Comparison of ENCODE assay signal across 13 cellular contexts in genomic region chr4:47315346-47315745, GRCh38.
DNase-seq lines count a peak whose midpoint lies in the region; ATAC-seq, FAIRE-seq and TF ChIP-seq lines count a peak whose summit lies in the region.
"Had no signal": no experiment of that assay in that cellular context is flagged by ENCODE, and none has a peak within 500 bp of the region (broad histone marks: within the 10 kb centered on the region; RNA-seq: fewer than 3 reads in every experiment).

No MANE protein-coding gene starts in this region.

- no peak overlapping the region for H3K27ac ChIP-seq in neuronal stem cell (replicated peaks; ENCODE audit: low read length)
- H3K27ac ChIP-seq: BLaER1 treated with 17β-estradiol and CSF1 and Interleukin-3, amounts not matched to agents 10 nM and 100 nM; transverse colon had no signal

- no peak overlapping the region for H2AFZ ChIP-seq in neuronal stem cell (ENCODE audit: low read length)

- DNase-seq in ELR (ENCODE audit: low read depth) (peak; percentile 74), bronchial epithelial cell (ENCODE audit: low read depth) (peak; percentile 84), neuronal stem cell (ENCODE audit: low spot score) (no peak)
- no peak for DNase-seq in activated CD4-positive, alpha-beta memory T cell treated with anti-CD3 and anti-CD28 coated beads for 36 hours
- DNase-seq: NCI-H2081 treated with DMSO at 0.1 percent for 48 hours, transverse colon had no signal

- no peak overlapping the region for H2BK120ac ChIP-seq in neuronal stem cell (ENCODE audit: low read depth, low read length)

- no peak overlapping the region for H3K14ac ChIP-seq in neuronal stem cell (ENCODE audit: low read length)

- peaks cover 8% of the 10 kb centered on the region for H3K27me3 Mint-ChIP-seq in activated CD4-positive, alpha-beta memory T cell treated with anti-CD3 and anti-CD28 coated beads for 36 hours

- no peaks in the 10 kb centered on the region for H3K27me3 ChIP-seq in bronchial epithelial cell (ENCODE audit: control insufficient read depth, insufficient read depth, low read length)
- H3K27me3 ChIP-seq in neuronal stem cell (ENCODE audit: control insufficient read depth in 3 of 3, insufficient read depth in 3 of 3, low read depth in 1 of 3, low read length in 3 of 3): no peaks in the 10 kb centered on the region
- H3K27me3 ChIP-seq: BLaER1 treated with 17β-estradiol and CSF1 and Interleukin-3, amounts not matched to agents 10 nM and 100 nM; transverse colon had no signal

- no peaks in the 10 kb centered on the region for H3K4me1 ChIP-seq in neuronal stem cell (ENCODE audit: control insufficient read depth in 2 of 2, insufficient read depth in 1 of 2, low read depth in 1 of 2, low read length in 2 of 2)
- H3K4me1 ChIP-seq: BLaER1 treated with 17β-estradiol and CSF1 and Interleukin-3, amounts not matched to agents 10 nM and 100 nM; transverse colon had no signal

- no peak overlapping the region for H3K4me2 ChIP-seq in neuronal stem cell (ENCODE audit: insufficient read depth, low read length, poor library complexity, severe bottlenecking)
- H3K4me2 ChIP-seq: BLaER1 treated with 17β-estradiol and CSF1 and Interleukin-3, amounts not matched to agents 10 nM and 100 nM had no signal

- H3K9ac ChIP-seq in neuronal stem cell (ENCODE audit: low read depth, low read length, poor library complexity): no peak overlapping the region
- H3K9ac ChIP-seq: BLaER1 treated with 17β-estradiol and CSF1 and Interleukin-3, amounts not matched to agents 10 nM and 100 nM had no signal

- H2BK12ac ChIP-seq in neuronal stem cell (ENCODE audit: low read length): no peak overlapping the region

- ATAC-seq in GM21447 (IDR thresholded peaks at IDR 0.05; ENCODE audit: unreplicated experiment): peak; percentile 66
- peak; percentile 65 for ATAC-seq in HG03354 (IDR thresholded peaks at IDR 0.05; ENCODE audit: poor library complexity, severe bottlenecking, unreplicated experiment)
- ATAC-seq in GM19397 (IDR thresholded peaks at IDR 0.05; ENCODE audit: unreplicated experiment): no peak
- no peak for ATAC-seq in HG03521 (IDR thresholded peaks at IDR 0.05; ENCODE audit: unreplicated experiment)

- no peak overlapping the region for H3K4me3 ChIP-seq in bronchial epithelial cell (ENCODE audit: low read depth, low read length)
- no peak overlapping the region for H3K4me3 ChIP-seq in neuronal stem cell (ENCODE audit: low read length in 2 of 2)
- H3K4me3 ChIP-seq: BLaER1 treated with 17β-estradiol and CSF1 and Interleukin-3, amounts not matched to agents 10 nM and 100 nM; transverse colon had no signal

- no peak overlapping the region for H4K8ac ChIP-seq in neuronal stem cell (ENCODE audit: low read depth, low read length)

- no peaks in the 10 kb centered on the region for H3K36me3 Mint-ChIP-seq in activated CD4-positive, alpha-beta memory T cell treated with anti-CD3 and anti-CD28 coated beads for 36 hours

- H2AK5ac ChIP-seq in neuronal stem cell (ENCODE audit: low read depth, low read length): no peak overlapping the region

- no peaks in the 10 kb centered on the region for H3K36me3 ChIP-seq in bronchial epithelial cell (ENCODE audit: control insufficient read depth, insufficient read depth, low read length)
- no peaks in the 10 kb centered on the region for H3K36me3 ChIP-seq in neuronal stem cell (replicated peaks in 1 of 2; ENCODE audit: control insufficient read depth in 2 of 2, insufficient read depth in 2 of 2, low read length in 2 of 2)
- H3K36me3 ChIP-seq: BLaER1 treated with 17β-estradiol and CSF1 and Interleukin-3, amounts not matched to agents 10 nM and 100 nM; transverse colon had no signal

- POLR2A ChIA-PET in activated CD4-positive, alpha-beta memory T cell treated with anti-CD3 and anti-CD28 coated beads for 36 hours (lab: Charles Lee): no interaction called here

- H3K4me3 Mint-ChIP-seq in activated CD4-positive, alpha-beta memory T cell treated with anti-CD3 and anti-CD28 coated beads for 36 hours: no peak overlapping the region
- H3K4me3 Mint-ChIP-seq: neural crest cell had no signal

- H2BK15ac ChIP-seq in neuronal stem cell (ENCODE audit: low read length): no peak overlapping the region

- CTCF ChIA-PET in activated CD4-positive, alpha-beta memory T cell treated with anti-CD3 and anti-CD28 coated beads for 36 hours (lab: Charles Lee): no interaction called here

- no peak overlapping the region for H4K91ac ChIP-seq in neuronal stem cell (ENCODE audit: low read depth, low read length, poor library complexity)

- FAIRE-seq in bronchial epithelial cell (lab: Jason Lieb, UNC): no peak
- FAIRE-seq: colon had no signal

- H3K4me1 Mint-ChIP-seq in activated CD4-positive, alpha-beta memory T cell treated with anti-CD3 and anti-CD28 coated beads for 36 hours (ENCODE audit: low read depth): no peaks in the 10 kb centered on the region
- H3K4me1 Mint-ChIP-seq: neural crest cell had no signal

- H3K27ac Mint-ChIP-seq in activated CD4-positive, alpha-beta memory T cell treated with anti-CD3 and anti-CD28 coated beads for 36 hours: no peak overlapping the region

- H3K18ac ChIP-seq in neuronal stem cell (ENCODE audit: low read length): no peak overlapping the region

- no peak overlapping the region for H3K4ac ChIP-seq in neuronal stem cell (ENCODE audit: low read length)

- intact Hi-C loops in activated CD4-positive, alpha-beta memory T cell treated with anti-CD3 and anti-CD28 coated beads for 36 hours (cut with micrococcal nuclease): loop anchor here (5.0 to 10.0 kb wide), 3 partner anchors 179 to 522 kb away; partner anchors contain the start of gene CORIN

- no peak overlapping the region for H2BK5ac ChIP-seq in neuronal stem cell (ENCODE audit: low read length)

- no peaks in the 10 kb centered on the region for H3K9me3 ChIP-seq in neuronal stem cell (replicated peaks in 1 of 2; ENCODE audit: control insufficient read depth in 2 of 2, insufficient read depth in 1 of 2, low read depth in 1 of 2, low read length in 2 of 2)
- H3K9me3 ChIP-seq: BLaER1 treated with 17β-estradiol and CSF1 and Interleukin-3, amounts not matched to agents 10 nM and 100 nM; transverse colon had no signal

- no peak overlapping the region for H3K23ac ChIP-seq in neuronal stem cell (ENCODE audit: low read depth, low read length, poor library complexity)

- no peaks in the 10 kb centered on the region for H3K9me3 Mint-ChIP-seq in activated CD4-positive, alpha-beta memory T cell treated with anti-CD3 and anti-CD28 coated beads for 36 hours

- TF ChIP-seq CTCF in bronchial epithelial cell (IDR thresholded peaks at IDR 0.05; ENCODE audit: insufficient read depth, low read length, severe bottlenecking): no peak

- H3K79me1 ChIP-seq in neuronal stem cell (ENCODE audit: low read depth, low read length): no peaks in the 10 kb centered on the region

Comparison
In these comparisons a context has a peak if more than half of its experiments do, and no peak if none do; other contexts are left out.
1. DNase-seq: peak in ELR (single experiment) and bronchial epithelial cell (single experiment); none in activated CD4-positive, alpha-beta memory T cell treated with anti-CD3 and anti-CD28 coated beads for 36 hours (single experiment) and neuronal stem cell (single experiment).
2. ATAC-seq: peak in GM21447 (single experiment) and HG03354 (single experiment); none in GM19397 (single experiment) and HG03521 (single experiment).